In the genomic region with DNA sequence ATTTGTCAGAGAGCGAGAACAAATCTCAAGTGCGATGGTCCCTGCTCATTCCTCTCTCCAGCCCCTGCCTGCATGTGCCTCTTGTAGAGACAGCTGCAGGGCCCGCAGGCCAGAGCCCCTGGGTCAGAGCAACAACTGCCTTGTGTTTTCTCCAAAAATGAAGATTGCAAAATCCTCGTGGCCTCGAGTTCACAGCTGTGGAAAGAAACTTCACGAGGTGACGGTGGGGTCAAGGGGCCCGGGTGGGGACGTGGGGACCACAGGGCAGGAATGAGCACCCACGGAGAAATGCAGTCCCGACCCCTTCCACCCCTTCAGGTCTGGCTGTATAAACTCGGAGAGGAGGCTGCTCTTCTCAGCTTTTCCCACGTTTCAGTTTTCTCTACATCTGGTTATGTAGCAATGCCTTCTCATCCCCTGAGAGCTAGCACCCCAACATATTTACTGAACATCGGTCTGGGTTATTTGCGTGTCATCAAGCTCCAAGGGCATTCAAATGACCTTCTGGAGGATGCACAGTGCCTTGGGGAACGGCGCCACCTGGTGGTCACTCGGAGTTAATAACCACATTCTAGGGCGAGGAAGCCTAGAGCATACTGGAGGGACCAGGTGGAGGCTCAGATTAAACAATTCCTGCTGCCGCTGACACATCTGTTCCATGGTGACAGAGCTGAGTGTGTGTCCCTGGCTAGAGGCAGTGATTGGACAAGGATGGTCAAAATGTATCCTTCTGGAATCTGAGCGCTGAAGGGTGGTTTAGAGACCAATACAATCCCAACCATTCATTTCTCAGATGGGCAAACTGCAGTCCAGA, we compare ENCODE assay signal across 1 cellular context.
TF ChIP-seq lines count a peak whose summit lies in the region.

No MANE protein-coding gene starts in this region.

TF ChIP-seq in K562, 482 proteins besides CTCF, POLR2A, EP300 and RAD21 (continued from another document and continues in another):
- TF ChIP-seq, protein P1, sequence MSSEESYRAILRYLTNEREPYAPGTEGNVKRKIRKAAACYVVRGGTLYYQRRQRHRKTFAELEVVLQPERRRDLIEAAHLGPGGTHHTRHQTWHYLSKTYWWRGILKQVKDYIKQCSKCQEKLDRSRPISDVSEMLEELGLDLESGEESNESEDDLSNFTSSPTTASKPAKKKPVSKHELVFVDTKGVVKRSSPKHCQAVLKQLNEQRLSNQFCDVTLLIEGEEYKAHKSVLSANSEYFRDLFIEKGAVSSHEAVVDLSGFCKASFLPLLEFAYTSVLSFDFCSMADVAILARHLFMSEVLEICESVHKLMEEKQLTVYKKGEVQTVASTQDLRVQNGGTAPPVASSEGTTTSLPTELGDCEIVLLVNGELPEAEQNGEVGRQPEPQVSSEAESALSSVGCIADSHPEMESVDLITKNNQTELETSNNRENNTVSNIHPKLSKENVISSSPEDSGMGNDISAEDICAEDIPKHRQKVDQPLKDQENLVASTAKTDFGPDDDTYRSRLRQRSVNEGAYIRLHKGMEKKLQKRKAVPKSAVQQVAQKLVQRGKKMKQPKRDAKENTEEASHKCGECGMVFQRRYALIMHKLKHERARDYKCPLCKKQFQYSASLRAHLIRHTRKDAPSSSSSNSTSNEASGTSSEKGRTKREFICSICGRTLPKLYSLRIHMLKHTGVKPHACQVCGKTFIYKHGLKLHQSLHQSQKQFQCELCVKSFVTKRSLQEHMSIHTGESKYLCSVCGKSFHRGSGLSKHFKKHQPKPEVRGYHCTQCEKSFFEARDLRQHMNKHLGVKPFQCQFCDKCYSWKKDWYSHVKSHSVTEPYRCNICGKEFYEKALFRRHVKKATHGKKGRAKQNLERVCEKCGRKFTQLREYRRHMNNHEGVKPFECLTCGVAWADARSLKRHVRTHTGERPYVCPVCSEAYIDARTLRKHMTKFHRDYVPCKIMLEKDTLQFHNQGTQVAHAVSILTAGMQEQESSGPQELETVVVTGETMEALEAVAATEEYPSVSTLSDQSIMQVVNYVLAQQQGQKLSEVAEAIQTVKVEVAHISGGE (CRISPR knock-in tag; IDR thresholded peaks at IDR 0.05): no peak
- TF ChIP-seq ZNF121 (CRISPR knock-in tag; conservative IDR thresholded peaks at IDR 0.05): no peak
- TF ChIP-seq TAL1 (IDR thresholded peaks at IDR 0.05): peak; percentile 37
- TF ChIP-seq SP2 (IDR thresholded peaks at IDR 0.05; ENCODE audit: extremely low read depth, low read depth, low read length, poor library complexity, severe bottlenecking): no peak
- no peak for TF ChIP-seq MCM7 (IDR thresholded peaks at IDR 0.05)
- peak; percentile 84; the same call in 1 of the 2 replicates for TF ChIP-seq STAG1 (CRISPR knock-in tag; IDR thresholded peaks at IDR 0.05; ENCODE audit: borderline replicate concordance)
- no peak for TF ChIP-seq ZNF785 (CRISPR knock-in tag; IDR thresholded peaks at IDR 0.05)
- TF ChIP-seq HNRNPUL1 (IDR thresholded peaks at IDR 0.05; ENCODE audit: low read length): no peak
- no peak for TF ChIP-seq RUNX1 (IDR thresholded peaks at IDR 0.05; ENCODE audit: low read depth)
- peak; percentile 84 for TF ChIP-seq CC2D1A (IDR thresholded peaks at IDR 0.05)
- TF ChIP-seq HLTF (IDR thresholded peaks at IDR 0.05): no peak
- TF ChIP-seq KLF16 (IDR thresholded peaks at IDR 0.05): peak; percentile 19; the same call in 1 of the 2 replicates
- TF ChIP-seq ZBTB43 (CRISPR knock-in tag; IDR thresholded peaks at IDR 0.05): 0 out of 2 replicates have a peak, but pooled peaks have one; percentile 34
- 0 out of 2 replicates have a peak, but pooled peaks have one; percentile 54 for TF ChIP-seq LCOR (CRISPR knock-in tag; IDR thresholded peaks at IDR 0.05)
- peak in 1 of 2 experiments; percentile 51; a peak in 1 of 4 replicates for TF ChIP-seq RCOR1 (IDR thresholded peaks at IDR 0.05; ENCODE audit: borderline replicate concordance in 1 of 2, low read depth in 2 of 2, low read length in 2 of 2)
- TF ChIP-seq BRD4 (IDR thresholded peaks at IDR 0.05): no peak
- no peak for TF ChIP-seq PYGO2 (tag; IDR thresholded peaks at IDR 0.05)
- peak; percentile 50; the same call in 1 of the 2 replicates for TF ChIP-seq TCF3 (CRISPR knock-in tag; IDR thresholded peaks at IDR 0.05)
- TF ChIP-seq U2AF1 (optimal IDR thresholded peaks at IDR 0.05; ENCODE audit: low read depth, low read length): no peak
- TF ChIP-seq DEAF1 (CRISPR knock-in tag; IDR thresholded peaks at IDR 0.05): peak; percentile 98
- no peak for TF ChIP-seq MEF2A (IDR thresholded peaks at IDR 0.05; ENCODE audit: control insufficient read depth, low read depth, low read length)
- TF ChIP-seq, protein P2, sequence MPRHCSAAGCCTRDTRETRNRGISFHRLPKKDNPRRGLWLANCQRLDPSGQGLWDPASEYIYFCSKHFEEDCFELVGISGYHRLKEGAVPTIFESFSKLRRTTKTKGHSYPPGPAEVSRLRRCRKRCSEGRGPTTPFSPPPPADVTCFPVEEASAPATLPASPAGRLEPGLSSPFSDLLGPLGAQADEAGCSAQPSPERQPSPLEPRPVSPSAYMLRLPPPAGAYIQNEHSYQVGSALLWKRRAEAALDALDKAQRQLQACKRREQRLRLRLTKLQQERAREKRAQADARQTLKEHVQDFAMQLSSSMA (CRISPR knock-in tag; IDR thresholded peaks at IDR 0.05): no peak
- TF ChIP-seq, protein P3, sequence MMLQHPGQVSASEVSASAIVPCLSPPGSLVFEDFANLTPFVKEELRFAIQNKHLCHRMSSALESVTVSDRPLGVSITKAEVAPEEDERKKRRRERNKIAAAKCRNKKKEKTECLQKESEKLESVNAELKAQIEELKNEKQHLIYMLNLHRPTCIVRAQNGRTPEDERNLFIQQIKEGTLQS (IDR thresholded peaks at IDR 0.05): no peak; the same call in 1 of the 2 replicates
- TF ChIP-seq, protein P3 (CRISPR knock-in tag; conservative IDR thresholded peaks at IDR 0.05): peak; percentile 48; the same call in 1 of the 2 replicates
- 0 out of 4 replicates have a peak, but pooled peaks of 1 of the 2 experiments have one; percentile 14 for TF ChIP-seq NRF1 (conservative IDR thresholded peaks at IDR 0.05 in 1 of 2, IDR thresholded peaks at IDR 0.05 in 1 of 2)
- TF ChIP-seq ZNF75A (CRISPR knock-in tag; IDR thresholded peaks at IDR 0.05): peak; percentile 86
- 0 out of 2 replicates have a peak, but pooled peaks have one; percentile 60 for TF ChIP-seq RREB1 (CRISPR knock-in tag; IDR thresholded peaks at IDR 0.05)
- TF ChIP-seq, protein P4, sequence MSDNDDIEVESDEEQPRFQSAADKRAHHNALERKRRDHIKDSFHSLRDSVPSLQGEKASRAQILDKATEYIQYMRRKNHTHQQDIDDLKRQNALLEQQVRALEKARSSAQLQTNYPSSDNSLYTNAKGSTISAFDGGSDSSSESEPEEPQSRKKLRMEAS (CRISPR knock-in tag; IDR thresholded peaks at IDR 0.05): 0 out of 2 replicates have a peak, but pooled peaks have one; percentile 15
- TF ChIP-seq TRIM28 (IDR thresholded peaks at IDR 0.05): no peak
- peak; percentile 32; the same call in 1 of the 2 replicates for TF ChIP-seq ATF7 (IDR thresholded peaks at IDR 0.05)
- no peak for TF ChIP-seq PTRF (tag; IDR thresholded peaks at IDR 0.05)
- peak; percentile 100 for TF ChIP-seq ESRRA (IDR thresholded peaks at IDR 0.05; ENCODE audit: borderline replicate concordance, low read depth)
- TF ChIP-seq, protein P5, sequence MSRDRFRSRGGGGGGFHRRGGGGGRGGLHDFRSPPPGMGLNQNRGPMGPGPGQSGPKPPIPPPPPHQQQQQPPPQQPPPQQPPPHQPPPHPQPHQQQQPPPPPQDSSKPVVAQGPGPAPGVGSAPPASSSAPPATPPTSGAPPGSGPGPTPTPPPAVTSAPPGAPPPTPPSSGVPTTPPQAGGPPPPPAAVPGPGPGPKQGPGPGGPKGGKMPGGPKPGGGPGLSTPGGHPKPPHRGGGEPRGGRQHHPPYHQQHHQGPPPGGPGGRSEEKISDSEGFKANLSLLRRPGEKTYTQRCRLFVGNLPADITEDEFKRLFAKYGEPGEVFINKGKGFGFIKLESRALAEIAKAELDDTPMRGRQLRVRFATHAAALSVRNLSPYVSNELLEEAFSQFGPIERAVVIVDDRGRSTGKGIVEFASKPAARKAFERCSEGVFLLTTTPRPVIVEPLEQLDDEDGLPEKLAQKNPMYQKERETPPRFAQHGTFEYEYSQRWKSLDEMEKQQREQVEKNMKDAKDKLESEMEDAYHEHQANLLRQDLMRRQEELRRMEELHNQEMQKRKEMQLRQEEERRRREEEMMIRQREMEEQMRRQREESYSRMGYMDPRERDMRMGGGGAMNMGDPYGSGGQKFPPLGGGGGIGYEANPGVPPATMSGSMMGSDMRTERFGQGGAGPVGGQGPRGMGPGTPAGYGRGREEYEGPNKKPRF (IDR thresholded peaks at IDR 0.05; ENCODE audit: low read depth, low read length): no peak
- TF ChIP-seq FOXK1 (CRISPR knock-in tag; IDR thresholded peaks at IDR 0.05; ENCODE audit: borderline replicate concordance): peak; percentile 75; the same call in 1 of the 2 replicates
- TF ChIP-seq ZNF24 (IDR thresholded peaks at IDR 0.05): no peak
- TF ChIP-seq HCFC1 (IDR thresholded peaks at IDR 0.05; ENCODE audit: low read depth, low read length): 0 out of 2 replicates have a peak, but pooled peaks have one; percentile 7
- TF ChIP-seq GABPB1 (CRISPR knock-in tag; IDR thresholded peaks at IDR 0.05): peak; percentile 47; the same call in 1 of the 2 replicates
- TF ChIP-seq MEF2D (tag; conservative IDR thresholded peaks at IDR 0.05; ENCODE audit: low read depth): no peak
- no peak for TF ChIP-seq ZNF584 (CRISPR knock-in tag; IDR thresholded peaks at IDR 0.05; ENCODE audit: low read depth)
- peak; percentile 98 for TF ChIP-seq SMC3 (conservative IDR thresholded peaks at IDR 0.05; ENCODE audit: insufficient read depth, low read depth, low read length)
- no peak for TF ChIP-seq BRCA1 (IDR thresholded peaks at IDR 0.05)
- no peak for TF ChIP-seq BRCA1 (CRISPR knock-in tag; IDR thresholded peaks at IDR 0.05)
- peak; percentile 74; the same call in 1 of the 2 replicates for TF ChIP-seq CTBP1 (IDR thresholded peaks at IDR 0.05; ENCODE audit: borderline replicate concordance)
- TF ChIP-seq ZNF644 (tag; IDR thresholded peaks at IDR 0.05; ENCODE audit: low read depth): no peak
- peak in 1 of 3 experiments; percentile 12 for TF ChIP-seq YY1 (IDR thresholded peaks at IDR 0.05; ENCODE audit: borderline replicate concordance in 1 of 3, control insufficient read depth in 1 of 3, extremely low read depth in 1 of 3, insufficient read depth in 3 of 3, insufficient read length in 1 of 3, insufficient replicate concordance in 2 of 3, low read depth in 1 of 3, low read length in 2 of 3)
